Comparison of ENCODE assay signal across 15 cellular contexts in genomic region chr3:174318146-174318545, GRCh38.
DNase-seq lines count a peak whose midpoint lies in the region; ATAC-seq and TF ChIP-seq lines count a peak whose summit lies in the region.
"Had no signal": no experiment of that assay in that cellular context is flagged by ENCODE, and none has a peak within 500 bp of the region (broad histone marks: within the 10 kb centered on the region; RNA-seq: fewer than 3 reads in every experiment).

No MANE protein-coding gene starts in this region.

- peaks cover 8% of the 10 kb centered on the region for H3K9me3 ChIP-seq in neural progenitor cell (ENCODE audit: low read depth)

- DNase-seq in choroid plexus epithelial cell (ENCODE audit: low read depth) (peak; percentile 6), neural progenitor cell (ENCODE audit: low spot score) (peak; percentile 3), NCI-H345 treated with DMSO at 0.1 percent for 48 hours (lab: John Stamatoyannopoulos, UW; ENCODE audit: unreplicated experiment) (no peak)
- DNase-seq in activated naive CD8-positive, alpha-beta T cell treated with anti-CD3 and anti-CD28 coated beads for 36 hours: no peak
- no peak for DNase-seq in activated T-cell treated with anti-CD3 and anti-CD28 coated beads, Interleukin-2, amount 50 U/mL, for 48 hours
- DNase-seq: Caco-2; CD8-positive, alpha-beta memory T cell; DND-41; H9; KBM-7 had no signal

- H3F3A ChIP-seq in neural progenitor cell (ENCODE audit: low read depth): no peaks in the 10 kb centered on the region

- TF ChIP-seq CTCF in C4-2B (conservative IDR thresholded peaks at IDR 0.05): no peak
- no peak for TF ChIP-seq CTCF in choroid plexus epithelial cell (conservative IDR thresholded peaks at IDR 0.05; ENCODE audit: low read depth, low read length)
- TF ChIP-seq CTCF in neural progenitor cell (IDR thresholded peaks at IDR 0.05): no peak

- no peak for TF ChIP-seq RAD21 in Ishikawa (IDR thresholded peaks at IDR 0.05; ENCODE audit: low read depth)

- H3K27me3 ChIP-seq in neural progenitor cell: no peaks in the 10 kb centered on the region

- no peaks in the 10 kb centered on the region for H3K79me2 ChIP-seq in neural progenitor cell (ENCODE audit: low read depth)

- H3K27ac ChIP-seq in C4-2B (peak overlapping the region; percentile 62), neural progenitor cell (no peak overlapping the region)
- H3K27ac ChIP-seq: HL-60 had no signal

- H3K4me1 Mint-ChIP-seq in neural progenitor cell: no peaks in the 10 kb centered on the region
- no peaks in the 10 kb centered on the region for H3K4me1 Mint-ChIP-seq in activated naive CD8-positive, alpha-beta T cell treated with anti-CD3 and anti-CD28 coated beads for 36 hours
- H3K4me1 Mint-ChIP-seq: CD8-positive, alpha-beta memory T cell had no signal

- no peak for ATAC-seq in HG02938 (IDR thresholded peaks at IDR 0.05; ENCODE audit: unreplicated experiment)
- ATAC-seq: GM23338 had no signal

- H3K27ac Mint-ChIP-seq in neural progenitor cell: no peak overlapping the region
- no peak overlapping the region for H3K27ac Mint-ChIP-seq in activated naive CD8-positive, alpha-beta T cell treated with anti-CD3 and anti-CD28 coated beads for 36 hours
- H3K27ac Mint-ChIP-seq: CD8-positive, alpha-beta memory T cell; GM23338; H9 had no signal

- no peaks in the 10 kb centered on the region for H3K36me3 ChIP-seq in neural progenitor cell

- H2AFZ ChIP-seq in neural progenitor cell (replicated peaks): no peak overlapping the region
- H2AFZ ChIP-seq: GM23338 had no signal

- H3K4me2 ChIP-seq in neural progenitor cell: no peak overlapping the region
- H3K4me2 ChIP-seq: GM23338 had no signal

- H3K4me3 ChIP-seq in choroid plexus epithelial cell (ENCODE audit: low read depth, low read length): no peak overlapping the region
- H3K4me3 ChIP-seq in neural progenitor cell: no peak overlapping the region
- H3K4me3 ChIP-seq: GM23338 had no signal

- no peak overlapping the region for H3K4me3 Mint-ChIP-seq in neural progenitor cell
- no peak overlapping the region for H3K4me3 Mint-ChIP-seq in activated naive CD8-positive, alpha-beta T cell treated with anti-CD3 and anti-CD28 coated beads for 36 hours
- H3K4me3 Mint-ChIP-seq: CD8-positive, alpha-beta memory T cell; GM23338; H9 had no signal

- peaks cover 5% of the 10 kb centered on the region for H3K36me3 Mint-ChIP-seq in neural progenitor cell
- H3K36me3 Mint-ChIP-seq in activated naive CD8-positive, alpha-beta T cell treated with anti-CD3 and anti-CD28 coated beads for 36 hours: no peaks in the 10 kb centered on the region
- H3K36me3 Mint-ChIP-seq: CD8-positive, alpha-beta memory T cell had no signal

- H3K4me1 ChIP-seq in neural progenitor cell: peaks cover 11% of the 10 kb centered on the region
- H3K4me1 ChIP-seq: Caco-2 had no signal

- no peaks in the 10 kb centered on the region for H3K27me3 Mint-ChIP-seq in neural progenitor cell (ENCODE audit: insufficient read depth, low read depth)
- H3K27me3 Mint-ChIP-seq in activated naive CD8-positive, alpha-beta T cell treated with anti-CD3 and anti-CD28 coated beads for 36 hours: no peaks in the 10 kb centered on the region
- H3K27me3 Mint-ChIP-seq: CD8-positive, alpha-beta memory T cell had no signal

- peaks cover 10% of the 10 kb centered on the region for H3K9me3 Mint-ChIP-seq in neural progenitor cell
- peaks cover 9% of the 10 kb centered on the region for H3K9me3 Mint-ChIP-seq in activated naive CD8-positive, alpha-beta T cell treated with anti-CD3 and anti-CD28 coated beads for 36 hours

- H3K9ac ChIP-seq in neural progenitor cell: no peak overlapping the region

- H4K20me1 ChIP-seq in neural progenitor cell (ENCODE audit: low read depth): no peaks in the 10 kb centered on the region

- no peak for TF ChIP-seq EP300 in Ishikawa (IDR thresholded peaks at IDR 0.05; ENCODE audit: borderline replicate concordance)

TF ChIP-seq in Ishikawa, 13 proteins besides CTCF, POLR2A, EP300 and RAD21:
- TF ChIP-seq TEAD4 (IDR thresholded peaks at IDR 0.05): peak; percentile 23; the same call in 1 of the 2 replicates
- TF ChIP-seq CEBPB (IDR thresholded peaks at IDR 0.05): no peak
- no peak for TF ChIP-seq TCF12 (IDR thresholded peaks at IDR 0.05; ENCODE audit: low read depth)
- no peak for TF ChIP-seq MAX (IDR thresholded peaks at IDR 0.05)
- no peak for TF ChIP-seq FOXM1 (IDR thresholded peaks at IDR 0.05; ENCODE audit: borderline replicate concordance, low read depth)
TF ChIP-seq in Ishikawa: peak in this region for 1.

Comparison
In these comparisons a context has a peak if more than half of its experiments do, and no peak if none do; other contexts are left out.
1. DNase-seq: peak in choroid plexus epithelial cell (single experiment) and neural progenitor cell (single experiment); none in activated naive CD8-positive, alpha-beta T cell treated with anti-CD3 and anti-CD28 coated beads for 36 hours (single experiment), activated T-cell treated with anti-CD3 and anti-CD28 coated beads, Interleukin-2, amount 50 U/mL, for 48 hours (0 of 2) and NCI-H345 treated with DMSO at 0.1 percent for 48 hours (single experiment).